In genomic region chr6:28794175-28795002, GRCh38 we compare ENCODE assay signal across 8 cellular contexts.
DNase-seq lines count a peak whose midpoint lies in the region; ATAC-seq, FAIRE-seq and TF ChIP-seq lines count a peak whose summit lies in the region.

No MANE protein-coding gene starts in this region.

- no peaks in the 10 kb centered on the region for H3K9me3 ChIP-seq in keratinocyte (ENCODE audit: control insufficient read depth, low read depth, low read length)

- FAIRE-seq in keratinocyte (lab: Jason Lieb, UNC): no peak

- DNase-seq in DMS 273 treated with DMSO at 0.1 percent for 48 hours (lab: John Stamatoyannopoulos, UW) (peak; percentile 52), M059J (ENCODE audit: low read depth) (peak; percentile 75), keratinocyte (ENCODE audit: low read depth, low spot score) (no peak), NCI-H2107 treated with DMSO at 0.1 percent for 48 hours (lab: John Stamatoyannopoulos, UW; ENCODE audit: unreplicated experiment) (no peak), nucleus accumbens (lab: John Stamatoyannopoulos, UW) (no peak)
- DNase-seq in activated T-cell treated with anti-CD3 and anti-CD28 coated beads, Interleukin-2, amount 50 U/mL, for 48 hours: no peak

- H3K4me3 ChIP-seq in WI38 (ENCODE audit: low read depth, low read length) (peak overlapping the region; percentile 52), keratinocyte (ENCODE audit: control insufficient read depth in 2 of 3, extremely low read depth in 1 of 3, insufficient read depth in 2 of 3, low read depth in 1 of 3, low read length in 3 of 3) (peak overlapping the region; percentile 40 to 72 (median 65))

- H3K9ac ChIP-seq in keratinocyte (ENCODE audit: control insufficient read depth, extremely low read depth, insufficient read depth, low read length): peak overlapping the region; percentile 19

- H3K4me2 ChIP-seq in keratinocyte (ENCODE audit: control insufficient read depth, extremely low read depth, insufficient read depth, low read depth, low read length): peak overlapping the region; percentile 92

- dilution Hi-C loops in keratinocyte (cut with MboI; ENCODE audit: extremely low pct_ligation_motif_present, low sequenced_read_pairs): no loop called here

- TF ChIP-seq CTCF in WI38 (IDR thresholded peaks at IDR 0.05; ENCODE audit: low read depth, low read length) (no peak), keratinocyte (optimal IDR thresholded peaks at IDR 0.05 in 1 of 3, IDR thresholded peaks at IDR 0.05 in 1 of 3, conservative IDR thresholded peaks at IDR 0.05 in 1 of 3; ENCODE audit: extremely low read depth in 1 of 3, insufficient read depth in 2 of 3, low read length in 3 of 3) (no peak)

- no peak overlapping the region for H3K27ac ChIP-seq in keratinocyte (ENCODE audit: control insufficient read depth, insufficient read depth, low read length)

- peaks cover 9% of the 10 kb centered on the region for H3K27me3 ChIP-seq in keratinocyte (ENCODE audit: control insufficient read depth, extremely low read depth, insufficient read depth, low read length)

- ATAC-seq in HG02623 (IDR thresholded peaks at IDR 0.05; ENCODE audit: unreplicated experiment): no peak

- H3K36me3 ChIP-seq in keratinocyte (ENCODE audit: control insufficient read depth in 2 of 2, extremely low read depth in 1 of 2, insufficient read depth in 2 of 2, low read length in 2 of 2): no peaks in the 10 kb centered on the region

- no peaks in the 10 kb centered on the region for H3K79me2 ChIP-seq in keratinocyte (ENCODE audit: control insufficient read depth, insufficient read depth, low read length)

- H3K4me1 ChIP-seq in keratinocyte (ENCODE audit: control insufficient read depth, extremely low read depth, insufficient read depth, low read length): no peaks in the 10 kb centered on the region

- no peaks in the 10 kb centered on the region for H4K20me1 ChIP-seq in keratinocyte (ENCODE audit: control insufficient read depth, extremely low read depth, insufficient read depth, low read length)

- H3K9me1 ChIP-seq in keratinocyte (ENCODE audit: control insufficient read depth, extremely low read depth, insufficient read depth, low read length): no peaks in the 10 kb centered on the region

- peak overlapping the region; percentile 73 for H2AFZ ChIP-seq in keratinocyte (ENCODE audit: control insufficient read depth, low read length)

Comparison
In these comparisons a context has a peak if more than half of its experiments do, and no peak if none do; other contexts are left out.
1. DNase-seq: peak in DMS 273 treated with DMSO at 0.1 percent for 48 hours (single experiment) and M059J (single experiment); none in keratinocyte (single experiment), NCI-H2107 treated with DMSO at 0.1 percent for 48 hours (single experiment), nucleus accumbens (0 of 56) and activated T-cell treated with anti-CD3 and anti-CD28 coated beads, Interleukin-2, amount 50 U/mL, for 48 hours (0 of 2).